12 cellular contexts compared by ENCODE assay signal in genomic region chr11:73963861-73964260, GRCh38. TPM values are rescaled to one million over a fixed set of nuclear protein-coding genes. Genes with fewer than 3 reads are reported as not detected.
DNase-seq lines count a peak whose midpoint lies in the region; ATAC-seq and TF ChIP-seq lines count a peak whose summit lies in the region.
"Had no signal": no experiment of that assay in that cellular context is flagged by ENCODE, and none has a peak within 500 bp of the region (broad histone marks: within the 10 kb centered on the region; RNA-seq: fewer than 3 reads in every experiment).

No MANE protein-coding gene starts in this region.

- H4K20me1 ChIP-seq in osteoblast (ENCODE audit: insufficient read depth, low read length), result no peaks in the 10 kb centered on the region

- peak overlapping the region; percentile 69 for H3K4me2 ChIP-seq in osteoblast (ENCODE audit: insufficient read depth, low read length)

- no peak for ATAC-seq in activated T-helper 17 cell treated with anti-CD3 and anti-CD28 coated beads, Interleukin-2, amount 50 U/mL, for 72 hours (replicated peaks)
- no peak for ATAC-seq in HG03521 (IDR thresholded peaks at IDR 0.05; ENCODE audit: unreplicated experiment)
- no peak for ATAC-seq in HG03520 (IDR thresholded peaks at IDR 0.05; ENCODE audit: unreplicated experiment)

- TF ChIP-seq CTCF in osteoblast (IDR thresholded peaks at IDR 0.05; ENCODE audit: extremely low read depth, low read depth, low read length), result no peak

- H3K27me3 Mint-ChIP-seq in activated T-helper 17 cell treated with anti-CD3 and anti-CD28 coated beads, Interleukin-2, amount 50 U/mL, for 72 hours, result no peaks in the 10 kb centered on the region

- peak overlapping the region; percentile 41 for H3K4me3 Mint-ChIP-seq in activated T-helper 17 cell treated with anti-CD3 and anti-CD28 coated beads, Interleukin-2, amount 50 U/mL, for 72 hours

- no peak overlapping the region for H3K27ac ChIP-seq in osteoblast (ENCODE audit: low read depth, low read length)
- H3K27ac ChIP-seq: coronary artery, WERI-Rb-1 had no signal

- H3K4me1 Mint-ChIP-seq in activated T-helper 17 cell treated with anti-CD3 and anti-CD28 coated beads, Interleukin-2, amount 50 U/mL, for 72 hours, result peaks cover 13% of the 10 kb centered on the region

- H3K36me3 ChIP-seq in H7 (replicated peaks; ENCODE audit: control insufficient read depth, insufficient read depth, low read length) (no peaks in the 10 kb centered on the region), osteoblast (ENCODE audit: insufficient read depth, low read length) (no peaks in the 10 kb centered on the region)
- H3K36me3 ChIP-seq: WERI-Rb-1 had no signal

- H3K36me3 Mint-ChIP-seq in activated T-helper 17 cell treated with anti-CD3 and anti-CD28 coated beads, Interleukin-2, amount 50 U/mL, for 72 hours (ENCODE audit: low read depth), result no peaks in the 10 kb centered on the region

- peaks cover 14% of the 10 kb centered on the region for H3K4me1 ChIP-seq in osteoblast (ENCODE audit: insufficient read depth, low read length)

- H3K27me3 ChIP-seq in H7 (ENCODE audit: control insufficient read depth, insufficient read depth, low read length), result no peaks in the 10 kb centered on the region
- H3K27me3 ChIP-seq in osteoblast (ENCODE audit: insufficient read depth, low read length), result peaks cover 3% of the 10 kb centered on the region

- peak overlapping the region; percentile 70 for H2AFZ ChIP-seq in osteoblast (ENCODE audit: low read length)

- no peak overlapping the region for H3K4me3 ChIP-seq in H7 (ENCODE audit: insufficient read depth, low read depth, low read length)
- no peak overlapping the region for H3K4me3 ChIP-seq in osteoblast (ENCODE audit: insufficient read depth, low read length)
- H3K4me3 ChIP-seq: coronary artery, lung had no signal

- DNase-seq in activated CD8-positive, alpha-beta memory T cell treated with anti-CD3 and anti-CD28 coated beads, Interleukin-2, amount 50 U/mL, for 4 hours, result peak; percentile 4
- DNase-seq in activated CD8-positive, alpha-beta memory T cell treated with anti-CD3 and anti-CD28 coated beads for 24 hours, result no peak
- DNase-seq in H7 (peak; percentile 16), osteoblast (ENCODE audit: insufficient read length, low spot score, missing footprints) (no peak)
- DNase-seq in stimulated activated CD4-positive, alpha-beta T cell treated with anti-CD3 and anti-CD28 coated beads, Interleukin-1b, Interleukin-23, amount 100 ng/mL, for 48 hours, result no peak

- H3K9me3 ChIP-seq in osteoblast (ENCODE audit: low read depth, low read length), result no peaks in the 10 kb centered on the region

- no peaks in the 10 kb centered on the region for H3K79me2 ChIP-seq in osteoblast (ENCODE audit: insufficient read depth, low read length)

- H3K27ac Mint-ChIP-seq in activated T-helper 17 cell treated with anti-CD3 and anti-CD28 coated beads, Interleukin-2, amount 50 U/mL, for 72 hours, result peak overlapping the region; percentile 42

- H3K9me3 Mint-ChIP-seq in activated T-helper 17 cell treated with anti-CD3 and anti-CD28 coated beads, Interleukin-2, amount 50 U/mL, for 72 hours, result no peaks in the 10 kb centered on the region

RNA-seq across cellular contexts. Expression of gene DNAJB13, which starts 13.0 kb away (rescaled TPM):
- total RNA-seq in H7 (2014; rRNA removed; shearing (Covaris generic)), result not detected in 2 replicates
- total RNA-seq in activated T-helper 17 cell treated with anti-CD3 and anti-CD28 coated beads, Interleukin-2, amount 50 U/mL, for 72 hours, result 1 to 10 TPM in 1 of 2 donors, not detected in 1; 1.2 TPM
- total RNA-seq in osteoblast, result not detected in 2 replicates
- total RNA-seq: SK-MEL-5 had no signal

RNA-seq across cellular contexts. Expression of gene UCP2, which starts 18.8 kb away (rescaled TPM):
- 32.4 and 43.6 TPM in 2 replicates for total RNA-seq in H7 (2014; rRNA removed; shearing (Covaris generic))
- total RNA-seq in activated T-helper 17 cell treated with anti-CD3 and anti-CD28 coated beads, Interleukin-2, amount 50 U/mL, for 72 hours, result 100 to 1,000 TPM; 199 to 269 TPM
- total RNA-seq in osteoblast, result under 0.01 and 0.59 TPM in 2 replicates

RNA-seq across cellular contexts. Expression of gene UCP3, which starts 45.0 kb away (rescaled TPM):
- 0.10 TPM in 1 of 2 replicates, not detected in the other for total RNA-seq in H7 (2014; rRNA removed; shearing (Covaris generic))
- total RNA-seq in activated T-helper 17 cell treated with anti-CD3 and anti-CD28 coated beads, Interleukin-2, amount 50 U/mL, for 72 hours, result 1 to 10 TPM; 4.3 to 6.6 TPM
- total RNA-seq in osteoblast, result under 0.01 and 0.59 TPM in 2 replicates

Comparison
In these comparisons a context has a peak if more than half of its experiments do, and no peak if none do; other contexts are left out.
1. DNase-seq: peak in activated CD8-positive, alpha-beta memory T cell treated with anti-CD3 and anti-CD28 coated beads, Interleukin-2, amount 50 U/mL, for 4 hours (single experiment) and H7 (single experiment); none in activated CD8-positive, alpha-beta memory T cell treated with anti-CD3 and anti-CD28 coated beads for 24 hours (single experiment), osteoblast (single experiment) and stimulated activated CD4-positive, alpha-beta T cell treated with anti-CD3 and anti-CD28 coated beads, Interleukin-1b, Interleukin-23, amount 100 ng/mL, for 48 hours (single experiment).
2. RNA of gene UCP2, which starts 18.8 kb away (total RNA-seq): 199 to 269 TPM in activated T-helper 17 cell treated with anti-CD3 and anti-CD28 coated beads, Interleukin-2, amount 50 U/mL, for 72 hours and 32.4 to 43.6 TPM in H7; under 0.01 to 0.59 TPM in osteoblast; every median in the first group is over 10 times any median in the second.